In the genomic region with DNA sequence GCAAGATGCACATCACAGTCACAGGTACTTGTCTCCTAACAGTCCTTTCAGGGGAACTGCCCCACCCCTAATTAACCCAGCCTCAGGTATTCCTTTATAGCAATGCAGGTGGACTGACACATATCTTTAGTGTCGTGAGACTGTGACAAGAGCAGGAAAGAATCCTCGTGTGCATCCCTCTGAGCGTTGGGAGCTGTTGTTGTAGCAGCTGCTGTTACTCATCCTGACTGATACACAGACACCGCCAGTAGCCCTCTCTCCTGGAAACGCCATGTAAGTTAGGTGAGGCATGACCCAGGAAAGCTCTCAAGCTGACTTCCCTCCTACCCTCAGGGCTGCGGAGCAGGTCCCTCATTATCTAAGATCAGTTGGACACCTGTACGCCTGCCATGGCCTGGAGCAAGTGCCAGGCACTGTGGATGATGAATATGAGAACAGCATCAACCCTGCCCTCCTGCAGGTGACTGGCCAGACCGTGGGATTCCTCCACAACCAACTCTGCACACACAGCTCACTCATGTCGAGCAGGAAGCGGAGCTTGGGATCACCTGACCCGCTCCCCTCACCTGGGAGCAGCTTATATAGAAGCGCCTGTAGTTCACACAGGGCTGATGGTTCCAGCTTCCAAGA, we compare ENCODE assay signal across 30 cellular contexts. TPM values are rescaled to one million over a fixed set of nuclear protein-coding genes. Genes with fewer than 3 reads are reported as not detected.
"Had no signal": no experiment of that assay in that cellular context is flagged by ENCODE, and none has a peak within 500 bp of the region (broad histone marks: within the 10 kb centered on the region; RNA-seq: fewer than 3 reads in every experiment).

No MANE protein-coding gene starts in this region.

- H3K79me2 ChIP-seq: hepatocyte had no signal

- H3K4me3 Mint-ChIP-seq: activated naive CD4-positive, alpha-beta T cell treated with anti-CD3 and anti-CD28 coated beads for 36 hours; activated T-cell treated with anti-CD3 and anti-CD28 coated beads, Interleukin-2, amount 50 U/mL, for 72 hours; dendritic cell treated with granulocyte-macrophage colony-stimulating factor and Interleukin-4, amounts not matched to agents 40 ng/mL and 50 ng/mL, for 4 days; immature natural killer cell; naive B cell; stimulated activated naive B cell treated with anti-CD40 and anti-IgM and Interleukin-4, amounts not matched to agents 10 μg/mL and 1 μg/mL and 100 μg/mL, for 72 hours had no signal

- H3K4me3 ChIP-seq: body of pancreas, cardiac muscle cell, hepatocyte, left lung, lung, sigmoid colon, smooth muscle cell, transverse colon, vagina had no signal

- H2AFZ ChIP-seq: hepatocyte had no signal

- H3K4me1 ChIP-seq: body of pancreas, left lung, sigmoid colon, vagina had no signal

- H3K27ac ChIP-seq: body of pancreas, cardiac muscle cell, hepatocyte, left lung, sigmoid colon, transverse colon, vagina had no signal

- FAIRE-seq: TTC549 had no signal

- H3K4me2 ChIP-seq: hepatocyte, smooth muscle cell had no signal

- H3K27ac Mint-ChIP-seq: activated naive CD4-positive, alpha-beta T cell treated with anti-CD3 and anti-CD28 coated beads for 36 hours; activated T-cell treated with anti-CD3 and anti-CD28 coated beads, Interleukin-2, amount 50 U/mL, for 72 hours had no signal

- DNase-seq: activated CD4-positive, alpha-beta T cell treated with anti-CD3 and anti-CD28 coated beads, Interleukin-2, amount 50 U/mL, for 4 hours; activated effector memory CD4-positive, alpha-beta T cell treated with Interleukin-2 at 50 U/mL for 16 hours; activated naive CD4-positive, alpha-beta T cell treated with anti-CD3 and anti-CD28 coated beads for 36 hours; activated T-cell treated with anti-CD3 and anti-CD28 coated beads, Interleukin-2, amount 50 U/mL, for 72 hours; body of pancreas; effector memory CD4-positive, alpha-beta T cell; foreskin melanocyte; immature natural killer cell; kidney glomerular epithelial cell; sigmoid colon; stimulated activated CD4-positive, alpha-beta T cell treated with anti-CD3 and anti-CD28 coated beads, Interleukin-2, amount 100 ng/mL, for 48 hours; T-helper 1 cell; transverse colon had no signal

- H3K27me3 ChIP-seq: body of pancreas, cardiac muscle cell, hepatocyte, left lung, sigmoid colon, transverse colon, vagina had no signal

- ATAC-seq: activated T-cell treated with anti-CD3 and anti-CD28 coated beads, Interleukin-2, amount 50 U/mL, for 72 hours had no signal

- H3K36me3 ChIP-seq: cardiac muscle cell, left lung, sigmoid colon, transverse colon, vagina had no signal

- H3K9me3 ChIP-seq: body of pancreas, transverse colon, vagina had no signal

RNA-seq across cellular contexts. Expression of gene LCN15, which starts 10.2 kb away (rescaled TPM):
- total RNA-seq: activated CD8-positive, alpha-beta memory T cell treated with anti-CD3 and anti-CD28 coated beads for 36 hours; activated naive CD4-positive, alpha-beta T cell treated with anti-CD3 and anti-CD28 coated beads for 36 hours; activated T-cell treated with anti-CD3 and anti-CD28 coated beads, Interleukin-2, amount 50 U/mL, for 72 hours; body of pancreas; left lung; lung; mucosa of gallbladder; renal cortical epithelial cell; sigmoid colon; smooth muscle cell; temporal lobe; vagina had no signal
- polyA plus RNA-seq: cardiac muscle cell, esophagus, immature natural killer cell, neural cell, smooth muscle cell had no signal

RNA-seq across cellular contexts. Expression of gene LCN8, which starts 16.5 kb away (rescaled TPM):
- total RNA-seq: activated CD8-positive, alpha-beta memory T cell treated with anti-CD3 and anti-CD28 coated beads for 36 hours; activated naive CD4-positive, alpha-beta T cell treated with anti-CD3 and anti-CD28 coated beads for 36 hours; activated T-cell treated with anti-CD3 and anti-CD28 coated beads, Interleukin-2, amount 50 U/mL, for 72 hours; body of pancreas; cardiac muscle cell; hepatocyte; left lung; mesenteric fat pad; mucosa of gallbladder; renal cortical epithelial cell; sigmoid colon; smooth muscle cell; temporal lobe; transverse colon; vagina had no signal
- polyA plus RNA-seq: cardiac muscle cell, esophagus, hepatocyte, lung, neural cell, smooth muscle cell had no signal

RNA-seq across cellular contexts. Expression of gene CCDC183, which starts 21.6 kb away (rescaled TPM):
- total RNA-seq: vagina had no signal

RNA-seq across cellular contexts. Expression of gene LCN6, which starts 26.2 kb away (rescaled TPM):
- total RNA-seq: activated CD8-positive, alpha-beta memory T cell treated with anti-CD3 and anti-CD28 coated beads for 36 hours; activated naive CD4-positive, alpha-beta T cell treated with anti-CD3 and anti-CD28 coated beads for 36 hours; activated T-cell treated with anti-CD3 and anti-CD28 coated beads, Interleukin-2, amount 50 U/mL, for 72 hours; body of pancreas; cardiac muscle cell; hepatocyte; renal cortical epithelial cell; smooth muscle cell; temporal lobe had no signal
- polyA plus RNA-seq: cardiac muscle cell, hepatocyte, immature natural killer cell, neural cell, smooth muscle cell had no signal
